In the genomic region with DNA sequence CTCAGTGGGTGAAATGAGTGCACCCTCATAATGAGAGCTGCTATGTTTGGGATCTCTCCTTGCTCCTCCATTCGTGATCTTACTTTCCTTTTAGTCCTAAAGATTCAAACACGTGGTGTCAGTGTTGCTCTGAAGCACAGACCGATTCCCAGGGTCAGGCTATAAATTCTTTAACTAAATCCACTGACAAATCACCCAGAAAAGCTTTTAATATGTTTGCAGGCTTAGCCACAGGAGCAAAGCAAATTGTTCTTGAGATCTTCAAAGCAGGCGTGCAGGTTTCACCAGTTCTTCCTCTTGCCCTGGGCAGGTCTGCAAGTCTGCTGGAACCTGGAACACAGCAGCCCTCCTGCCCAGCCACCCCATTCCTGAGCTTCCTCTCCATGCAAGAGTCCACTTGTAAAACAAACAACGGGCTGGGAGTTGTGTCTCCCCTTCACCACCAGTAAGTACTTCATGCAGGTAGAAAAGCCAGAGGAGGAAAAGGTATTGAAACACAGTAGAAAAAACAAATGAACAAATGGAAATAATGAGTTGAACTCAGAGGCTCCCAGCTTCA, we compare ENCODE assay signal across 8 cellular contexts.
DNase-seq lines count a peak whose midpoint lies in the region; ATAC-seq lines count a peak whose summit lies in the region.

No MANE protein-coding gene starts in this region.

- H3K4me1 ChIP-seq in right cardiac atrium (ENCODE audit: control insufficient read depth, insufficient read depth, low read length) = no peaks in the 10 kb centered on the region

- no peaks in the 10 kb centered on the region for H3K9me3 Mint-ChIP-seq in activated CD4-positive, alpha-beta memory T cell treated with anti-CD3 and anti-CD28 coated beads, Interleukin-2, amount 10 ng/mL, durations not matched to agents 7 days and 5 days
- no peaks in the 10 kb centered on the region for H3K9me3 Mint-ChIP-seq in activated CD4-positive, alpha-beta memory T cell treated with anti-CD3 and anti-CD28 coated beads for 36 hours
- H3K9me3 Mint-ChIP-seq in activated T-helper 1 cell treated with anti-CD3 and anti-CD28 coated beads, Interleukin-12 subunit alpha, Interleukin-12 subunit beta, Interleukin-2, Interleukin-4 antibody, amounts not matched to agents 30 ng/mL and 10 ng/mL and 1 ng/mL, durations not matched to agents 14 hours and 24 hours and 36 hours = no peaks in the 10 kb centered on the region
- no peaks in the 10 kb centered on the region for H3K9me3 Mint-ChIP-seq in stimulated activated effector memory CD8-positive, alpha-beta T cell treated with anti-CD3 and anti-CD28 coated beads, Interleukin-12 subunit alpha, Interleukin-12 subunit beta, amount 100 ng/mL, for 72 hours

- no peaks in the 10 kb centered on the region for H3K9me3 ChIP-seq in right cardiac atrium (ENCODE audit: control insufficient read depth, low read length)

- POLR2A ChIA-PET in activated CD4-positive, alpha-beta memory T cell treated with anti-CD3 and anti-CD28 coated beads, Interleukin-2, amount 10 ng/mL, durations not matched to agents 7 days and 5 days (lab: Charles Lee) = interaction anchor here (0.8 to 2.2 kb wide), 6 partner anchors 19 to 446 kb away, joined by 3 to 10 read pairs (median 4); a partner anchor contains a TSS
- POLR2A ChIA-PET in activated CD4-positive, alpha-beta memory T cell treated with anti-CD3 and anti-CD28 coated beads for 36 hours (lab: Charles Lee) = interaction anchor here (0.5 to 1.7 kb wide), 8 partner anchors 14 to 226 kb away, joined by 3 to 8 read pairs (median 4); no protein-coding TSS in a partner anchor

- CTCF ChIA-PET in activated CD4-positive, alpha-beta memory T cell treated with anti-CD3 and anti-CD28 coated beads, Interleukin-2, amount 10 ng/mL, durations not matched to agents 7 days and 5 days (lab: Charles Lee) = interaction anchor here (1.4 to 2.3 kb wide), 4 partner anchors 7 to 23 kb away, joined by 4 to 19 read pairs (median 4); no protein-coding TSS in a partner anchor
- CTCF ChIA-PET in activated CD4-positive, alpha-beta memory T cell treated with anti-CD3 and anti-CD28 coated beads for 36 hours (lab: Charles Lee) = interaction anchor here (0.8 to 3.9 kb wide), 10 partner anchors 18 to 446 kb away, joined by 3 to 24 read pairs (median 4); a partner anchor contains a TSS

- no peak overlapping the region for H3K27ac ChIP-seq in right cardiac atrium (ENCODE audit: low read length)

- no peaks in the 10 kb centered on the region for H3K27me3 ChIP-seq in right cardiac atrium (ENCODE audit: control insufficient read depth, insufficient read depth)

- intact Hi-C loops in activated CD4-positive, alpha-beta memory T cell treated with anti-CD3 and anti-CD28 coated beads for 36 hours (cut with micrococcal nuclease) = loop anchor here (1.0 to 2.0 kb wide), 8 partner anchors 7 to 247 kb away; no protein-coding TSS in a partner anchor
- intact Hi-C loops in activated T-helper 1 cell treated with anti-CD3 and anti-CD28 coated beads, Interleukin-12 subunit alpha, Interleukin-12 subunit beta, Interleukin-2, Interleukin-4 antibody, amounts not matched to agents 30 ng/mL and 10 ng/mL and 1 ng/mL, durations not matched to agents 14 hours and 24 hours and 36 hours (cut with micrococcal nuclease) = loop anchor here (1.0 to 2.0 kb wide), 10 partner anchors 19 to 446 kb away; no protein-coding TSS in a partner anchor
- intact Hi-C loops in right cardiac atrium (cut with DNase I) = loop anchor here in 2 of 4 donors (10.0 kb wide), 2 partner anchors 97 to 247 kb away; no protein-coding TSS in a partner anchor

- 41% methylated on average over 5 of the region's 5 CpGs for WGBS in right cardiac atrium

- no peaks in the 10 kb centered on the region for H3K27me3 Mint-ChIP-seq in activated CD4-positive, alpha-beta memory T cell treated with anti-CD3 and anti-CD28 coated beads, Interleukin-2, amount 10 ng/mL, durations not matched to agents 7 days and 5 days
- peaks cover 4% of the 10 kb centered on the region for H3K27me3 Mint-ChIP-seq in activated CD4-positive, alpha-beta memory T cell treated with anti-CD3 and anti-CD28 coated beads for 36 hours
- H3K27me3 Mint-ChIP-seq in activated T-helper 1 cell treated with anti-CD3 and anti-CD28 coated beads, Interleukin-12 subunit alpha, Interleukin-12 subunit beta, Interleukin-2, Interleukin-4 antibody, amounts not matched to agents 30 ng/mL and 10 ng/mL and 1 ng/mL, durations not matched to agents 14 hours and 24 hours and 36 hours (ENCODE audit: insufficient read depth) = no peaks in the 10 kb centered on the region

- H3K4me3 ChIP-seq in right cardiac atrium (ENCODE audit: low read length) = no peak overlapping the region

- ATAC-seq in right cardiac atrium = peak; percentile 73 to 74
- ATAC-seq in stimulated activated effector memory CD8-positive, alpha-beta T cell treated with anti-CD3 and anti-CD28 coated beads, Interleukin-12 subunit alpha, Interleukin-12 subunit beta, amount 100 ng/mL, for 72 hours = no peak
- ATAC-seq in GM21825 (IDR thresholded peaks at IDR 0.05; ENCODE audit: unreplicated experiment) = no peak
- ATAC-seq in GM18909 (IDR thresholded peaks at IDR 0.05; ENCODE audit: poor library complexity, unreplicated experiment) = no peak
- no peak for ATAC-seq in GM19324 (IDR thresholded peaks at IDR 0.05; ENCODE audit: low FRiP score, unreplicated experiment)

- peak overlapping the region; percentile 76 for H3K27ac Mint-ChIP-seq in activated CD4-positive, alpha-beta memory T cell treated with anti-CD3 and anti-CD28 coated beads, Interleukin-2, amount 10 ng/mL, durations not matched to agents 7 days and 5 days
- no peak overlapping the region for H3K27ac Mint-ChIP-seq in activated CD4-positive, alpha-beta memory T cell treated with anti-CD3 and anti-CD28 coated beads for 36 hours
- peak overlapping the region; percentile 13 for H3K27ac Mint-ChIP-seq in activated T-helper 1 cell treated with anti-CD3 and anti-CD28 coated beads, Interleukin-12 subunit alpha, Interleukin-12 subunit beta, Interleukin-2, Interleukin-4 antibody, amounts not matched to agents 30 ng/mL and 10 ng/mL and 1 ng/mL, durations not matched to agents 14 hours and 24 hours and 36 hours
- H3K27ac Mint-ChIP-seq in stimulated activated effector memory CD8-positive, alpha-beta T cell treated with anti-CD3 and anti-CD28 coated beads, Interleukin-12 subunit alpha, Interleukin-12 subunit beta, amount 100 ng/mL, for 72 hours = peak overlapping the region; percentile 68

- H3K4me1 Mint-ChIP-seq in activated CD4-positive, alpha-beta memory T cell treated with anti-CD3 and anti-CD28 coated beads, Interleukin-2, amount 10 ng/mL, durations not matched to agents 7 days and 5 days = peaks cover 45% of the 10 kb centered on the region
- peaks cover 61% of the 10 kb centered on the region for H3K4me1 Mint-ChIP-seq in activated CD4-positive, alpha-beta memory T cell treated with anti-CD3 and anti-CD28 coated beads for 36 hours (ENCODE audit: low read depth)
- H3K4me1 Mint-ChIP-seq in activated T-helper 1 cell treated with anti-CD3 and anti-CD28 coated beads, Interleukin-12 subunit alpha, Interleukin-12 subunit beta, Interleukin-2, Interleukin-4 antibody, amounts not matched to agents 30 ng/mL and 10 ng/mL and 1 ng/mL, durations not matched to agents 14 hours and 24 hours and 36 hours (ENCODE audit: low read depth) = peaks cover 53% of the 10 kb centered on the region
- peaks cover 44% of the 10 kb centered on the region for H3K4me1 Mint-ChIP-seq in stimulated activated effector memory CD8-positive, alpha-beta T cell treated with anti-CD3 and anti-CD28 coated beads, Interleukin-12 subunit alpha, Interleukin-12 subunit beta, amount 100 ng/mL, for 72 hours

- DNase-seq in activated CD4-positive, alpha-beta memory T cell treated with anti-CD3 and anti-CD28 coated beads, Interleukin-2, amount 10 ng/mL, durations not matched to agents 7 days and 5 days = no peak
- DNase-seq in activated CD4-positive, alpha-beta memory T cell treated with anti-CD3 and anti-CD28 coated beads for 36 hours = no peak
- no peak for DNase-seq in activated T-helper 1 cell treated with anti-CD3 and anti-CD28 coated beads, Interleukin-12 subunit alpha, Interleukin-12 subunit beta, Interleukin-2, Interleukin-4 antibody, amounts not matched to agents 30 ng/mL and 10 ng/mL and 1 ng/mL, durations not matched to agents 14 hours and 24 hours and 36 hours (ENCODE audit: low spot score)
- no peak for DNase-seq in right cardiac atrium
- peak in 1 of 2 donors; percentile 50 for DNase-seq in stimulated activated effector memory CD8-positive, alpha-beta T cell treated with anti-CD3 and anti-CD28 coated beads, Interleukin-12 subunit alpha, Interleukin-12 subunit beta, amount 100 ng/mL, for 72 hours (ENCODE audit: low spot score in 2 of 2)

- no peaks in the 10 kb centered on the region for H3K36me3 Mint-ChIP-seq in activated CD4-positive, alpha-beta memory T cell treated with anti-CD3 and anti-CD28 coated beads, Interleukin-2, amount 10 ng/mL, durations not matched to agents 7 days and 5 days (ENCODE audit: low read depth)
- H3K36me3 Mint-ChIP-seq in activated CD4-positive, alpha-beta memory T cell treated with anti-CD3 and anti-CD28 coated beads for 36 hours = no peaks in the 10 kb centered on the region
- H3K36me3 Mint-ChIP-seq in activated T-helper 1 cell treated with anti-CD3 and anti-CD28 coated beads, Interleukin-12 subunit alpha, Interleukin-12 subunit beta, Interleukin-2, Interleukin-4 antibody, amounts not matched to agents 30 ng/mL and 10 ng/mL and 1 ng/mL, durations not matched to agents 14 hours and 24 hours and 36 hours (ENCODE audit: low read depth) = peaks cover 2% of the 10 kb centered on the region
- peaks cover 6% of the 10 kb centered on the region for H3K36me3 Mint-ChIP-seq in stimulated activated effector memory CD8-positive, alpha-beta T cell treated with anti-CD3 and anti-CD28 coated beads, Interleukin-12 subunit alpha, Interleukin-12 subunit beta, amount 100 ng/mL, for 72 hours

- H3K4me3 Mint-ChIP-seq in activated CD4-positive, alpha-beta memory T cell treated with anti-CD3 and anti-CD28 coated beads, Interleukin-2, amount 10 ng/mL, durations not matched to agents 7 days and 5 days = no peak overlapping the region
- H3K4me3 Mint-ChIP-seq in activated CD4-positive, alpha-beta memory T cell treated with anti-CD3 and anti-CD28 coated beads for 36 hours = no peak overlapping the region
- peak overlapping the region; percentile 12 for H3K4me3 Mint-ChIP-seq in activated T-helper 1 cell treated with anti-CD3 and anti-CD28 coated beads, Interleukin-12 subunit alpha, Interleukin-12 subunit beta, Interleukin-2, Interleukin-4 antibody, amounts not matched to agents 30 ng/mL and 10 ng/mL and 1 ng/mL, durations not matched to agents 14 hours and 24 hours and 36 hours
- H3K4me3 Mint-ChIP-seq in stimulated activated effector memory CD8-positive, alpha-beta T cell treated with anti-CD3 and anti-CD28 coated beads, Interleukin-12 subunit alpha, Interleukin-12 subunit beta, amount 100 ng/mL, for 72 hours = peak overlapping the region; percentile 54

Comparison
In these comparisons a context has a peak if more than half of its experiments do, and no peak if none do; other contexts are left out.
1. H3K4me3 Mint-ChIP-seq: peak in activated T-helper 1 cell treated with anti-CD3 and anti-CD28 coated beads, Interleukin-12 subunit alpha, Interleukin-12 subunit beta, Interleukin-2, Interleukin-4 antibody, amounts not matched to agents 30 ng/mL and 10 ng/mL and 1 ng/mL, durations not matched to agents 14 hours and 24 hours and 36 hours (single experiment) and stimulated activated effector memory CD8-positive, alpha-beta T cell treated with anti-CD3 and anti-CD28 coated beads, Interleukin-12 subunit alpha, Interleukin-12 subunit beta, amount 100 ng/mL, for 72 hours (single experiment); none in activated CD4-positive, alpha-beta memory T cell treated with anti-CD3 and anti-CD28 coated beads, Interleukin-2, amount 10 ng/mL, durations not matched to agents 7 days and 5 days (single experiment) and activated CD4-positive, alpha-beta memory T cell treated with anti-CD3 and anti-CD28 coated beads for 36 hours (single experiment).
2. ATAC-seq: peak in right cardiac atrium (2 of 2); none in stimulated activated effector memory CD8-positive, alpha-beta T cell treated with anti-CD3 and anti-CD28 coated beads, Interleukin-12 subunit alpha, Interleukin-12 subunit beta, amount 100 ng/mL, for 72 hours (single experiment), GM21825 (single experiment), GM18909 (single experiment) and GM19324 (single experiment).